In genomic region chr7:124152859-124153692, GRCh38 we compare ENCODE assay signal across 7 cellular contexts.
A peak's percentile ranks its signal among the peaks of the same experiment; 100 is the strongest.
DNase-seq lines count a peak whose midpoint lies in the region; ATAC-seq and TF ChIP-seq lines count a peak whose summit lies in the region.

No MANE protein-coding gene starts in this region.

- intact Hi-C loops in testis (cut with DNase I; ENCODE audit: low total_unique reads): no loop called here

- H3K4me1 ChIP-seq in testis: peaks cover 4% of the 10 kb centered on the region

- ATAC-seq in HG02870 (IDR thresholded peaks at IDR 0.05; ENCODE audit: unreplicated experiment): peak; percentile 76

- TF ChIP-seq CTCF in GM12874 (IDR thresholded peaks at IDR 0.05; ENCODE audit: insufficient read depth, low read depth, low read length): peak; percentile 30; the same call in 1 of the 2 replicates
- peak; percentile 10 to 39 (median 20) for TF ChIP-seq CTCF in testis (IDR thresholded peaks at IDR 0.05)

- 92% methylated on average over 1 of the region's 1 CpG for WGBS in testis, 2 donors

- no peak overlapping the region for H3K4me3 ChIP-seq in testis

- H3K27ac ChIP-seq in testis: no peak overlapping the region

- no peak for TF ChIP-seq POLR2A in testis (IDR thresholded peaks at IDR 0.05)

- no peaks in the 10 kb centered on the region for H3K27me3 ChIP-seq in testis

- no peaks in the 10 kb centered on the region for H3K36me3 ChIP-seq in testis (ENCODE audit: low read depth, missing control alignments)

- DNase-seq in OCI-M1 (lab: John Stamatoyannopoulos, UW) (peak; percentile 58), globus pallidus (ENCODE audit: low spot score) (peak; percentile 77), testis (peak; percentile 29), AG20443 (ENCODE audit: low spot score) (no peak)
- DNase-seq in effector CD8-positive, alpha-beta T cell (lab: John Stamatoyannopoulos, UW): no peak

- H3K9me3 ChIP-seq in testis: no peaks in the 10 kb centered on the region

Comparison
In these comparisons a context has a peak if more than half of its experiments do, and no peak if none do; other contexts are left out.
1. DNase-seq: peak in OCI-M1 (single experiment), globus pallidus (single experiment) and testis (single experiment); none in AG20443 (single experiment) and effector CD8-positive, alpha-beta T cell (single experiment).